Comparison of ENCODE assay signal across 17 cellular contexts in the genomic region with DNA sequence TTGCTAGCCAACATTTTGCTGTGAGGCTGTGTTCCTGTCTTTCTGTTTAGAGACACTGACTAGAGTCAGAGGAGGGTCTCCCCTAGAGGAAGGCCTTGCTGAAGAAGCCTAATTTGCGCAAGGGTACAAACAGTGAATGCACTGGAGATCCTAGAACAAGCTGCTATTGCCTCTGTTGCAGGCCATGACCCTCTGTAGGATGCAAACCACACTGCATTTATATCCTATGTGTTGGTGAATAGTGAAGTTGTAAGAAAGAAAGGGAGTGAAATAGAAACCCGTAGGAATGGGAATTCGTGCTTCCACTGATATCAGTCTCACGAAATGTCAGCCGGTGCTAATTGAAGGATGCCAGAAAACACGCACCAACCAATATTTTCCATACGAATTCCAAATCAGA.
DNase-seq lines count a peak whose midpoint lies in the region; TF ChIP-seq lines count a peak whose summit lies in the region.
"Had no signal": no experiment of that assay in that cellular context is flagged by ENCODE, and none has a peak within 500 bp of the region (broad histone marks: within the 10 kb centered on the region; RNA-seq: fewer than 3 reads in every experiment).

No MANE protein-coding gene starts in this region.

- no peaks in the 10 kb centered on the region for H3K79me1 ChIP-seq in mesendoderm (ENCODE audit: low read length)

- peak overlapping the region; percentile 48 for H3K23ac ChIP-seq in mesendoderm (ENCODE audit: low read length)

- H3K4me1 ChIP-seq in mesendoderm (ENCODE audit: control insufficient read depth, low read depth, low read length) (peaks cover 6% of the 10 kb centered on the region), tibial artery (peaks cover 0 to 56% (median 8%) of the 10 kb centered on the region in 4 donors)
- H3K4me1 ChIP-seq: BE2C, colonic mucosa, Peyer's patch had no signal

- DNase-seq in RPMI7951 (ENCODE audit: low read depth): peak; percentile 61
- peak; percentile 88 for DNase-seq in choroid plexus epithelial cell (ENCODE audit: low read depth)
- peak; percentile 7 for DNase-seq in mesendoderm
- DNase-seq in tibial artery: no peak
- DNase-seq in DMS53 treated with DMSO at 0.1 percent for 48 hours (lab: John Stamatoyannopoulos, UW; ENCODE audit: unreplicated experiment): no peak
- no peak for DNase-seq in NCI-H1436 treated with DMSO at 0.1 percent for 48 hours (lab: John Stamatoyannopoulos, UW)
- no peak for DNase-seq in central memory CD4-positive, alpha-beta T cell
- no peak for DNase-seq in GF-D8 (lab: John Stamatoyannopoulos, UW)
- DNase-seq: activated CD4-positive, alpha-beta T cell treated with anti-CD3 and anti-CD28 coated beads, Interleukin-2, amount 10 ng/mL, durations not matched to agents 24 days and 14 days; BE2C; Calu3; colonic mucosa; NCI-H1105 treated with DMSO at 0.1 percent for 48 hours; NCI-H2171; Peyer's patch; small intestine; stimulated activated CD4-positive, alpha-beta T cell treated with anti-CD3 and anti-CD28 coated beads, Interleukin-4, amount 100 ng/mL, for 4 hours had no signal

- H2AK5ac ChIP-seq in mesendoderm (ENCODE audit: low read length): no peak overlapping the region

- H3K79me2 ChIP-seq in mesendoderm (ENCODE audit: control insufficient read depth, insufficient read depth, low read length): no peaks in the 10 kb centered on the region

- H2BK15ac ChIP-seq in mesendoderm (replicated peaks; ENCODE audit: low read depth): peak overlapping the region; percentile 42

- no peak overlapping the region for H3K4me2 ChIP-seq in mesendoderm (ENCODE audit: low read length)

- H4K8ac ChIP-seq in mesendoderm (ENCODE audit: low read depth, low read length): no peak overlapping the region

- no peak overlapping the region for H3K9ac ChIP-seq in mesendoderm (ENCODE audit: low read length)

- no peak overlapping the region for H3K4ac ChIP-seq in mesendoderm (ENCODE audit: low read depth, low read length)

- H3K9me3 ChIP-seq in tibial artery: no peaks in the 10 kb centered on the region
- H3K9me3 ChIP-seq: BE2C, colonic mucosa, Peyer's patch had no signal

- H2BK5ac ChIP-seq in mesendoderm (ENCODE audit: low read length): no peak overlapping the region

- no peak for TF ChIP-seq CTCF in choroid plexus epithelial cell (conservative IDR thresholded peaks at IDR 0.05; ENCODE audit: low read depth, low read length)
- TF ChIP-seq CTCF in tibial artery (IDR thresholded peaks at IDR 0.05): no peak

- H3K27ac ChIP-seq in mesendoderm (ENCODE audit: low read depth, low read length) (no peak overlapping the region), tibial artery (peak overlapping the region; percentile 72 to 84)
- H3K27ac ChIP-seq: colonic mucosa had no signal

- intact Hi-C loops in tibial artery (cut with DNase I; ENCODE audit: low total_unique reads): loop anchor here (10.0 kb wide), 1 partner anchor 89 kb away; the partner anchor contains the start of gene GJA1

- H3K27me3 ChIP-seq in mesendoderm (ENCODE audit: insufficient read depth, low read length, poor library complexity) (no peaks in the 10 kb centered on the region), tibial artery (no peaks in the 10 kb centered on the region)
- H3K27me3 ChIP-seq: BE2C, colonic mucosa, Peyer's patch had no signal

- H3K36me3 ChIP-seq in mesendoderm (ENCODE audit: control insufficient read depth, insufficient read depth, low read length): no peaks in the 10 kb centered on the region
- no peaks in the 10 kb centered on the region for H3K36me3 ChIP-seq in tibial artery
- H3K36me3 ChIP-seq: BE2C, colonic mucosa, Peyer's patch had no signal

- H2BK120ac ChIP-seq in mesendoderm (ENCODE audit: low read depth, low read length): no peak overlapping the region

- no peak overlapping the region for H4K5ac ChIP-seq in mesendoderm (ENCODE audit: low read length)

- no CpG with 5 or more reads among the region's 7 CpGs for WGBS in mesendoderm (ENCODE audit: extremely low coverage, insufficient coverage, low lambda C conversion rate)

- no peak overlapping the region for H3K18ac ChIP-seq in mesendoderm (ENCODE audit: low read length)

- peak overlapping the region; percentile 65 for H3K56ac ChIP-seq in mesendoderm (ENCODE audit: low read length)

- H3K4me3 ChIP-seq in choroid plexus epithelial cell (ENCODE audit: low read depth, low read length) (no peak overlapping the region), mesendoderm (ENCODE audit: low read length) (no peak overlapping the region), tibial artery (no peak overlapping the region)
- H3K4me3 ChIP-seq: colonic mucosa, Peyer's patch had no signal

Comparison
In these comparisons a context has a peak if more than half of its experiments do, and no peak if none do; other contexts are left out.
1. DNase-seq: peak in RPMI7951 (single experiment), choroid plexus epithelial cell (single experiment) and mesendoderm (single experiment); none in tibial artery (0 of 2), DMS53 treated with DMSO at 0.1 percent for 48 hours (single experiment), NCI-H1436 treated with DMSO at 0.1 percent for 48 hours (single experiment), central memory CD4-positive, alpha-beta T cell (single experiment) and GF-D8 (single experiment).